ENCODE assay signal across 9 cellular contexts in genomic region chr2:21015281-21015645, GRCh38. TPM values are rescaled to one million over a fixed set of nuclear protein-coding genes. Genes with fewer than 3 reads are reported as not detected.
"Had no signal": no experiment of that assay in that cellular context is flagged by ENCODE, and none has a peak within 500 bp of the region (broad histone marks: within the 10 kb centered on the region; RNA-seq: fewer than 3 reads in every experiment).

No MANE protein-coding gene starts in this region.

- H3K4me3 ChIP-seq: GM23338, K562 had no signal

- H2AFZ ChIP-seq: GM23338 had no signal

- FAIRE-seq: H1, H54, K562 had no signal

- H3K4me2 ChIP-seq: GM23338 had no signal

- H3K27ac ChIP-seq: HL-60 had no signal

- ATAC-seq: GM23338, K562 had no signal

- DNase-seq: H9, HCEC 1CT, IMR-90, KG1 had no signal

RNA-seq across cellular contexts. Expression of gene APOB, which starts 28.6 kb away (rescaled TPM):
- polyA plus RNA-seq: IMR-90, K562 had no signal
